ENCODE assay signal across 2 cellular contexts in the genomic region with DNA sequence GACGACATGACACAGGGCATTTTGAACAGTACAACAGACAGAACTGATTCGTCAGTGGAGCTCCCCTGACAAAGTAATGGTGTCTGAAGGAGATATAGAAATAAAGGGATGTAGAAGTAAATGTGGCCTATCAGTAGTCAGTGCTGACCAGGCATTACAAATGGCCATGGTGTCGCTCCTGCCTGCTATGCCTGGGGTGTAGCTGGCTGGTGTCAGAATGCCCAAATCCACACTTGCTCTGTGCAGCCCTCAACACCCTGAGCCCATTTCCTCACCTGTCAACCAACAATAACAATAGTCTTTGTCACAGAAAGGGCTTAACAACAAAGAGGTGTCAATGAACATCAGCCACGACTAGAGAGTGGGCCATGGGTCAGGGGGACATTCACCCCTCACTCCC.
TF ChIP-seq lines count a peak whose summit lies in the region.

No MANE protein-coding gene starts in this region.

TF ChIP-seq in liver, 16 proteins besides CTCF, POLR2A, EP300 and RAD21:
- TF ChIP-seq, protein P1, sequence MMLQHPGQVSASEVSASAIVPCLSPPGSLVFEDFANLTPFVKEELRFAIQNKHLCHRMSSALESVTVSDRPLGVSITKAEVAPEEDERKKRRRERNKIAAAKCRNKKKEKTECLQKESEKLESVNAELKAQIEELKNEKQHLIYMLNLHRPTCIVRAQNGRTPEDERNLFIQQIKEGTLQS (IDR thresholded peaks at IDR 0.05): no peak
- TF ChIP-seq HNF4A (conservative IDR thresholded peaks at IDR 0.05): no peak
- no peak for TF ChIP-seq EGR1 (IDR thresholded peaks at IDR 0.05; ENCODE audit: low read depth in 2 of 2)
- no peak for TF ChIP-seq YY1 (IDR thresholded peaks at IDR 0.05)
- TF ChIP-seq SP1 (IDR thresholded peaks at IDR 0.05): no peak
- TF ChIP-seq RXRA (IDR thresholded peaks at IDR 0.05): no peak
- no peak for TF ChIP-seq HNF4G (IDR thresholded peaks at IDR 0.05)

TF ChIP-seq in HepG2, 621 proteins besides CTCF, POLR2A, EP300 and RAD21:
- TF ChIP-seq MTA3 (CRISPR knock-in tag; IDR thresholded peaks at IDR 0.05): no peak
